8 cellular contexts compared by ENCODE assay signal in genomic region chr20:4038047-4038459, GRCh38. TPM values are rescaled to one million over a fixed set of nuclear protein-coding genes. Genes with fewer than 3 reads are reported as not detected.
DNase-seq lines count a peak whose midpoint lies in the region; ATAC-seq and TF ChIP-seq lines count a peak whose summit lies in the region.

No MANE protein-coding gene starts in this region.

- CTCF ChIA-PET in activated naive CD4-positive, alpha-beta T cell treated with anti-CD3 and anti-CD28 coated beads for 36 hours (lab: Charles Lee): interaction anchor here (2.3 kb wide), 1 partner anchor 10 kb away, joined by 4 read pairs; no protein-coding TSS in a partner anchor

- no peaks in the 10 kb centered on the region for H4K20me1 ChIP-seq in BLaER1 treated with 17β-estradiol and CSF1 and Interleukin-3, amounts not matched to agents 10 nM and 100 nM
- H4K20me1 ChIP-seq in hepatocyte (ENCODE audit: insufficient read depth, poor library complexity, severe bottlenecking): no peaks in the 10 kb centered on the region

- H3K36me3 ChIP-seq in BLaER1 treated with 17β-estradiol and CSF1 and Interleukin-3, amounts not matched to agents 10 nM and 100 nM: no peaks in the 10 kb centered on the region
- H3K36me3 ChIP-seq in hepatocyte (replicated peaks; ENCODE audit: insufficient read depth, low read depth): no peaks in the 10 kb centered on the region

- H3K9ac ChIP-seq in BLaER1 treated with 17β-estradiol and CSF1 and Interleukin-3, amounts not matched to agents 10 nM and 100 nM: peak overlapping the region; percentile 31 to 76 (median 70); a peak in 20 of 22 replicates

- H3K27me3 ChIP-seq in BLaER1 treated with 17β-estradiol and CSF1 and Interleukin-3, amounts not matched to agents 10 nM and 100 nM: peaks cover 0 to 5% (median 0%) of the 10 kb centered on the region in 11 experiments; a peak in 1 of 22 replicates
- no peaks in the 10 kb centered on the region for H3K27me3 ChIP-seq in hepatocyte

- 40% methylated on average over 8 of the region's 8 CpGs for WGBS in hepatocyte (ENCODE audit: low lambda C conversion rate, missing lambda C conversion rate)

- DNase-seq in SK-MEL-5 (ENCODE audit: low read depth, low spot score) (peak; percentile 79), hepatocyte (ENCODE audit: low spot score) (peak; percentile 71), NCI-H1092 treated with DMSO at 0.1 percent for 48 hours (lab: John Stamatoyannopoulos, UW) (no peak)
- DNase-seq in activated naive CD4-positive, alpha-beta T cell treated with anti-CD3 and anti-CD28 coated beads for 36 hours: peak; percentile 90
- DNase-seq in stimulated activated CD4-positive, alpha-beta T cell treated with anti-CD3 and anti-CD28 coated beads, Interleukin-1b, Interleukin-23, amount 100 ng/mL, for 48 hours: peak; percentile 83

- H3K27ac ChIP-seq in BLaER1 treated with 17β-estradiol and CSF1 and Interleukin-3, amounts not matched to agents 10 nM and 100 nM: peak overlapping the region; percentile 30 to 87 (median 82); a peak in 21 of 22 replicates
- H3K27ac ChIP-seq in hepatocyte: peak overlapping the region; percentile 78

- TF ChIP-seq CTCF in hepatocyte (IDR thresholded peaks at IDR 0.05; ENCODE audit: poor library complexity): no peak

- intact Hi-C loops in activated naive CD4-positive, alpha-beta T cell treated with anti-CD3 and anti-CD28 coated beads for 36 hours (cut with micrococcal nuclease): loop anchor here (1.0 kb wide), 3 partner anchors 23 to 149 kb away; partner anchors contain the start of genes PANK2 and RNF24

- peak overlapping the region in 5 of 10 experiments; percentile 18 to 42 (median 31); a peak in 8 of 20 replicates for H3K4me3 ChIP-seq in BLaER1 treated with 17β-estradiol and CSF1 and Interleukin-3, amounts not matched to agents 10 nM and 100 nM
- no peak overlapping the region for H3K4me3 ChIP-seq in hepatocyte

- peak overlapping the region; percentile 41 for H2AFZ ChIP-seq in hepatocyte

- peak overlapping the region; percentile 95 for H3K27ac Mint-ChIP-seq in activated naive CD4-positive, alpha-beta T cell treated with anti-CD3 and anti-CD28 coated beads for 36 hours

- H3K4me1 Mint-ChIP-seq in activated naive CD4-positive, alpha-beta T cell treated with anti-CD3 and anti-CD28 coated beads for 36 hours (ENCODE audit: low read depth): peaks cover 15% of the 10 kb centered on the region

- no peaks in the 10 kb centered on the region for H3K79me2 ChIP-seq in hepatocyte

- H3K9me3 Mint-ChIP-seq in activated naive CD4-positive, alpha-beta T cell treated with anti-CD3 and anti-CD28 coated beads for 36 hours: no peaks in the 10 kb centered on the region

- ATAC-seq in GM19372 (IDR thresholded peaks at IDR 0.05; ENCODE audit: low read depth, unreplicated experiment) (peak; percentile 97), HG03442 (IDR thresholded peaks at IDR 0.05; ENCODE audit: unreplicated experiment) (peak; percentile 88)

- H3K4me2 ChIP-seq in BLaER1 treated with 17β-estradiol and CSF1 and Interleukin-3, amounts not matched to agents 10 nM and 100 nM: peak overlapping the region; percentile 71 to 94 (median 79)
- H3K4me2 ChIP-seq in hepatocyte: peak overlapping the region; percentile 12

- H3K4me3 Mint-ChIP-seq in activated naive CD4-positive, alpha-beta T cell treated with anti-CD3 and anti-CD28 coated beads for 36 hours: peak overlapping the region; percentile 82

- H3K27me3 Mint-ChIP-seq in activated naive CD4-positive, alpha-beta T cell treated with anti-CD3 and anti-CD28 coated beads for 36 hours (ENCODE audit: low read depth): no peaks in the 10 kb centered on the region

- no peaks in the 10 kb centered on the region for H3K9me2 ChIP-seq in hepatocyte (replicated peaks; ENCODE audit: insufficient read depth)

- H3K4me1 ChIP-seq in BLaER1 treated with 17β-estradiol and CSF1 and Interleukin-3, amounts not matched to agents 10 nM and 100 nM: peaks cover 19 to 42% (median 29%) of the 10 kb centered on the region in 10 experiments
- peaks cover 20% of the 10 kb centered on the region for H3K4me1 ChIP-seq in hepatocyte (ENCODE audit: insufficient read depth)

- peaks cover 0 to 7% (median 4%) of the 10 kb centered on the region in 11 experiments; a peak in 13 of 22 replicates for H3K9me3 ChIP-seq in BLaER1 treated with 17β-estradiol and CSF1 and Interleukin-3, amounts not matched to agents 10 nM and 100 nM (replicated peaks in 1 of 11)
- H3K9me3 ChIP-seq in hepatocyte (ENCODE audit: low read depth): no peaks in the 10 kb centered on the region

- in situ Hi-C loops in SK-MEL-5 (cut with HindIII; ENCODE audit: low pct_unique_long_range_greater_than_20kb, low sequenced_read_pairs): no loop called here

- peaks cover 1% of the 10 kb centered on the region for H3K36me3 Mint-ChIP-seq in activated naive CD4-positive, alpha-beta T cell treated with anti-CD3 and anti-CD28 coated beads for 36 hours (ENCODE audit: low read depth)

RNA-seq across cellular contexts. Expression of gene RNF24, which starts 22.7 kb away (rescaled TPM):
- 9.4 and 11.8 TPM in 2 replicates for total RNA-seq in SK-MEL-5 (2014; rRNA removed; shearing (Covaris generic))
- 12.5 and 19.0 TPM in 2 replicates for polyA plus RNA-seq in SK-MEL-5 (2015; cell fraction: cytosol; rRNA removed)
- 13.6 and 15.1 TPM in 2 replicates for polyA plus RNA-seq in SK-MEL-5 (2015; cell fraction: nucleus; rRNA removed)
- total RNA-seq in activated naive CD4-positive, alpha-beta T cell treated with anti-CD3 and anti-CD28 coated beads for 36 hours: 1 to 10 TPM; 2.9 to 3.8 TPM
- total RNA-seq in hepatocyte: 16.2 and 16.4 TPM in 2 replicates
- 23.2 and 24.4 TPM in 2 replicates for polyA plus RNA-seq in hepatocyte
